ENCODE assay signal across 22 cellular contexts in genomic region chr2:113076917-113077669, GRCh38. TPM values are rescaled to one million over a fixed set of nuclear protein-coding genes. Genes with fewer than 3 reads are reported as not detected.
DNase-seq lines count a peak whose midpoint lies in the region; ATAC-seq, FAIRE-seq and TF ChIP-seq lines count a peak whose summit lies in the region.
"Had no signal": no experiment of that assay in that cellular context is flagged by ENCODE, and none has a peak within 500 bp of the region (broad histone marks: within the 10 kb centered on the region; RNA-seq: fewer than 3 reads in every experiment).

No MANE protein-coding gene starts in this region.

- H4K20me1 ChIP-seq in BLaER1: no peaks in the 10 kb centered on the region
- no peaks in the 10 kb centered on the region for H4K20me1 ChIP-seq in keratinocyte (ENCODE audit: control insufficient read depth, extremely low read depth, insufficient read depth, low read length)

- H3K9me1 ChIP-seq in keratinocyte (ENCODE audit: control insufficient read depth, extremely low read depth, insufficient read depth, low read length): peaks cover 3% of the 10 kb centered on the region

- TF ChIP-seq CTCF in body of pancreas (IDR thresholded peaks at IDR 0.05): no peak
- TF ChIP-seq CTCF in keratinocyte (optimal IDR thresholded peaks at IDR 0.05 in 1 of 3, IDR thresholded peaks at IDR 0.05 in 1 of 3, conservative IDR thresholded peaks at IDR 0.05 in 1 of 3; ENCODE audit: extremely low read depth in 1 of 3, insufficient read depth in 2 of 3, low read length in 3 of 3): no peak

- H3K27me3 ChIP-seq in BLaER1 (no peaks in the 10 kb centered on the region), body of pancreas (peaks cover 0 to 3% of the 10 kb centered on the region in 2 donors), keratinocyte (ENCODE audit: control insufficient read depth, extremely low read depth, insufficient read depth, low read length) (no peaks in the 10 kb centered on the region), SJCRH30 (no peaks in the 10 kb centered on the region)

- no peak for FAIRE-seq in keratinocyte (lab: Jason Lieb, UNC)
- FAIRE-seq in GM12892 (lab: Jason Lieb, UNC): no peak
- FAIRE-seq: A549, HTR-8/SVneo, RCC 7860 had no signal

- H3K9me3 ChIP-seq in BLaER1: no peaks in the 10 kb centered on the region
- H3K9me3 ChIP-seq in body of pancreas: no peaks in the 10 kb centered on the region
- H3K9me3 ChIP-seq in keratinocyte (ENCODE audit: control insufficient read depth, low read depth, low read length): no peaks in the 10 kb centered on the region
- H3K9me3 ChIP-seq in SJCRH30 (replicated peaks): no peaks in the 10 kb centered on the region
- H3K9me3 ChIP-seq: A549, Caco-2 had no signal

- H2AFZ ChIP-seq in keratinocyte (ENCODE audit: control insufficient read depth, low read length): no peak overlapping the region

- WGBS in body of pancreas, 2 donors: 12 to 29% methylated on average over 3 of the region's 3 CpGs

- H3K4me2 ChIP-seq in BLaER1 (0 out of 2 replicates have a peak overlapping the region, but pooled peaks have one; percentile 2), keratinocyte (ENCODE audit: control insufficient read depth, extremely low read depth, insufficient read depth, low read depth, low read length) (peak overlapping the region; percentile 73)
- H3K4me2 ChIP-seq: A549 had no signal

- intact Hi-C loops in body of pancreas (cut with DNase I): no loop called here

- H3K27ac ChIP-seq in BLaER1 (no peak overlapping the region), body of pancreas (no peak overlapping the region), keratinocyte (ENCODE audit: control insufficient read depth, insufficient read depth, low read length) (peak overlapping the region; percentile 100), SJCRH30 (no peak overlapping the region)
- H3K27ac ChIP-seq: A549, HL-60 had no signal

- H3K9ac ChIP-seq in BLaER1: no peak overlapping the region
- H3K9ac ChIP-seq in keratinocyte (ENCODE audit: control insufficient read depth, extremely low read depth, insufficient read depth, low read length): no peak overlapping the region

- dilution Hi-C loops in keratinocyte (cut with MboI; ENCODE audit: extremely low pct_ligation_motif_present, low sequenced_read_pairs): no loop called here

- DNase-seq in DMS53 treated with DMSO at 0.1 percent for 48 hours (lab: John Stamatoyannopoulos, UW; ENCODE audit: unreplicated experiment) (peak; percentile 56), body of pancreas (peak in 3 of 4 donors; percentile 22 to 50 (median 31)), keratinocyte (ENCODE audit: low read depth, low spot score) (no peak), NCI-H774 (lab: John Stamatoyannopoulos, UW) (no peak), GM12892 (ENCODE audit: insufficient read length) (no peak), SJCRH30 (no peak), glomerular visceral epithelial cell (ENCODE audit: extremely low spot score) (no peak)
- DNase-seq: C1 segment of cervical spinal cord, Caco-2, DMS79, HCEC 1CT, NCI-H187 treated with DMSO at 0.1 percent for 48 hours, NCI-H2171, NCI-H446 treated with DMSO at 0.1 percent for 48 hours, SIG-M5 had no signal

- ATAC-seq in body of pancreas: no peak

- H3K36me3 ChIP-seq in BLaER1 (no peaks in the 10 kb centered on the region), body of pancreas (replicated peaks in 1 of 2; ENCODE audit: insufficient read depth in 1 of 2, low read depth in 2 of 2) (no peaks in the 10 kb centered on the region), keratinocyte (ENCODE audit: control insufficient read depth in 2 of 2, extremely low read depth in 1 of 2, insufficient read depth in 2 of 2, low read length in 2 of 2) (no peaks in the 10 kb centered on the region), SJCRH30 (no peaks in the 10 kb centered on the region)

- no peak for TF ChIP-seq POLR2A in body of pancreas (IDR thresholded peaks at IDR 0.05)
- no peak for TF ChIP-seq POLR2A in GM12892 (IDR thresholded peaks at IDR 0.05; ENCODE audit: low read depth, low read length)

- peaks cover 5% of the 10 kb centered on the region; the same call in 1 of the 2 replicates for H3K4me1 ChIP-seq in BLaER1
- no peaks in the 10 kb centered on the region for H3K4me1 ChIP-seq in body of pancreas
- H3K4me1 ChIP-seq in keratinocyte (ENCODE audit: control insufficient read depth, extremely low read depth, insufficient read depth, low read length): peaks cover 66% of the 10 kb centered on the region
- H3K4me1 ChIP-seq in SJCRH30: no peaks in the 10 kb centered on the region
- H3K4me1 ChIP-seq: Caco-2 had no signal

- no peaks in the 10 kb centered on the region for H3K79me2 ChIP-seq in keratinocyte (ENCODE audit: control insufficient read depth, insufficient read depth, low read length)

- no peak overlapping the region for H3K4me3 ChIP-seq in BLaER1
- no peak overlapping the region for H3K4me3 ChIP-seq in body of pancreas
- no peak overlapping the region for H3K4me3 ChIP-seq in keratinocyte (ENCODE audit: control insufficient read depth in 2 of 3, extremely low read depth in 1 of 3, insufficient read depth in 2 of 3, low read depth in 1 of 3, low read length in 3 of 3)
- no peak overlapping the region for H3K4me3 ChIP-seq in SJCRH30
- H3K4me3 ChIP-seq: A549 had no signal

RNA-seq across cellular contexts. Expression of gene IL1F10, which starts 9.3 kb away (rescaled TPM):
- total RNA-seq in body of pancreas: not detected
- 0.15 to 0.75 TPM (median 0.37 TPM) in 3 replicates for polyA plus RNA-seq in keratinocyte
- 1.9 TPM for polyA plus RNA-seq in keratinocyte (2011; ENCODE audit: low read depth)
- 0.47 and 0.73 TPM in 2 replicates for polyA plus RNA-seq in keratinocyte (2011; cell fraction: cytosol; rRNA removed)
- 0.49 and 0.56 TPM in 2 replicates for polyA plus RNA-seq in keratinocyte (2011; cell fraction: nucleus; rRNA removed)
- 0.22 and 6.2 TPM in 2 replicates for polyA plus RNA-seq in keratinocyte (2012; ENCODE audit: low replicate concordance)
- polyA minus RNA-seq in keratinocyte: 0.69 TPM in 1 of 3 replicates, not detected in the others
- polyA minus RNA-seq in keratinocyte (2011; cell fraction: cytosol; rRNA and poly(A)+ RNA removed): not detected
- not detected in 2 replicates for polyA minus RNA-seq in keratinocyte (2011; cell fraction: nucleus; rRNA and poly(A)+ RNA removed)
- polyA plus RNA-seq in GM12892 (2012; ENCODE audit: missing spikeins): not detected
- total RNA-seq in SJCRH30 (2014; rRNA removed; shearing (Covaris generic)): not detected in 2 replicates
- total RNA-seq: Caco-2, LHCN-M2 had no signal
- polyA plus RNA-seq: A549, IgD-negative memory B cell had no signal

RNA-seq across cellular contexts. Expression of gene IL36RN, which starts 18.1 kb away (rescaled TPM):
- not detected for total RNA-seq in body of pancreas
- 1.7 to 7.9 TPM (median 3.9 TPM) in 3 replicates for polyA plus RNA-seq in keratinocyte
- 30.2 TPM for polyA plus RNA-seq in keratinocyte (2011; ENCODE audit: low read depth)
- polyA plus RNA-seq in keratinocyte (2011; cell fraction: cytosol; rRNA removed): 1.5 and 3.2 TPM in 2 replicates
- polyA plus RNA-seq in keratinocyte (2011; cell fraction: nucleus; rRNA removed): 2.3 and 2.4 TPM in 2 replicates
- 1.2 and 38.5 TPM in 2 replicates for polyA plus RNA-seq in keratinocyte (2012; ENCODE audit: low replicate concordance)
- 0.85 to 5.1 TPM (median 3.0 TPM) in 3 replicates for polyA minus RNA-seq in keratinocyte
- polyA minus RNA-seq in keratinocyte (2011; cell fraction: cytosol; rRNA and poly(A)+ RNA removed): 1.3 TPM
- polyA minus RNA-seq in keratinocyte (2011; cell fraction: nucleus; rRNA and poly(A)+ RNA removed): 1.6 and 2.7 TPM in 2 replicates
- not detected for polyA plus RNA-seq in GM12892 (2012; ENCODE audit: missing spikeins)
- not detected in 2 replicates for total RNA-seq in SJCRH30 (2014; rRNA removed; shearing (Covaris generic))
- total RNA-seq: Caco-2, LHCN-M2 had no signal
- polyA plus RNA-seq: A549, IgD-negative memory B cell had no signal

RNA-seq across cellular contexts. Expression of gene IL36B, which starts 24.4 kb away (rescaled TPM):
- not detected for total RNA-seq in body of pancreas
- 0.14 to 0.21 TPM (median 0.14 TPM) in 3 replicates for polyA plus RNA-seq in keratinocyte
- polyA plus RNA-seq in keratinocyte (2011; ENCODE audit: low read depth): 0.34 TPM
- polyA plus RNA-seq in keratinocyte (2011; cell fraction: cytosol; rRNA removed): 0.21 TPM in 1 of 2 replicates, not detected in the other
- 0.19 TPM in 1 of 2 replicates, not detected in the other for polyA plus RNA-seq in keratinocyte (2011; cell fraction: nucleus; rRNA removed)
- 0.10 and 1.5 TPM in 2 replicates for polyA plus RNA-seq in keratinocyte (2012; ENCODE audit: low replicate concordance)
- polyA minus RNA-seq in keratinocyte: not detected in 3 replicates
- polyA minus RNA-seq in keratinocyte (2011; cell fraction: cytosol; rRNA and poly(A)+ RNA removed): not detected
- polyA minus RNA-seq in keratinocyte (2011; cell fraction: nucleus; rRNA and poly(A)+ RNA removed): not detected in 2 replicates
- polyA plus RNA-seq in GM12892 (2012; ENCODE audit: missing spikeins): not detected
- total RNA-seq in SJCRH30 (2014; rRNA removed; shearing (Covaris generic)): not detected in 2 replicates
- total RNA-seq: Caco-2, LHCN-M2 had no signal
- polyA plus RNA-seq: A549, IgD-negative memory B cell had no signal

RNA-seq across cellular contexts. Expression of gene IL1RN, which starts 50.3 kb away (rescaled TPM):
- under 1 TPM in 1 of 2 donors, not detected in 1; 0.78 TPM for total RNA-seq in body of pancreas
- polyA plus RNA-seq in keratinocyte: 114 to 190 TPM (median 128 TPM) in 3 replicates
- 78.2 TPM for polyA plus RNA-seq in keratinocyte (2011; ENCODE audit: low read depth)
- polyA plus RNA-seq in keratinocyte (2011; cell fraction: cytosol; rRNA removed): 135 and 172 TPM in 2 replicates
- polyA plus RNA-seq in keratinocyte (2011; cell fraction: nucleus; rRNA removed): 163 and 216 TPM in 2 replicates
- 86.5 and 244 TPM in 2 replicates for polyA plus RNA-seq in keratinocyte (2012; ENCODE audit: low replicate concordance)
- 115 to 344 TPM (median 161 TPM) in 3 replicates for polyA minus RNA-seq in keratinocyte
- 83.3 TPM for polyA minus RNA-seq in keratinocyte (2011; cell fraction: cytosol; rRNA and poly(A)+ RNA removed)
- polyA minus RNA-seq in keratinocyte (2011; cell fraction: nucleus; rRNA and poly(A)+ RNA removed): 66.6 and 115 TPM in 2 replicates
- not detected for polyA plus RNA-seq in GM12892 (2012; ENCODE audit: missing spikeins)
- total RNA-seq in SJCRH30 (2014; rRNA removed; shearing (Covaris generic)): not detected in 2 replicates
- total RNA-seq: Caco-2, LHCN-M2 had no signal
- polyA plus RNA-seq: IgD-negative memory B cell had no signal

Comparison
In these comparisons a context has a peak if more than half of its experiments do, and no peak if none do; other contexts are left out.
1. DNase-seq: peak in DMS53 treated with DMSO at 0.1 percent for 48 hours (single experiment) and body of pancreas (3 of 4); none in keratinocyte (single experiment), NCI-H774 (single experiment), GM12892 (single experiment), SJCRH30 (0 of 2) and glomerular visceral epithelial cell (single experiment).